ENCODE assay signal across 12 cellular contexts in genomic region chr15:45715528-45715927, GRCh38.
DNase-seq lines count a peak whose midpoint lies in the region; ATAC-seq and TF ChIP-seq lines count a peak whose summit lies in the region.
"Had no signal": no experiment of that assay in that cellular context is flagged by ENCODE, and none has a peak within 500 bp of the region (broad histone marks: within the 10 kb centered on the region; RNA-seq: fewer than 3 reads in every experiment).

No MANE protein-coding gene starts in this region.

- ATAC-seq in HG03139 (IDR thresholded peaks at IDR 0.05; ENCODE audit: unreplicated experiment) (no peak), HG03442 (IDR thresholded peaks at IDR 0.05; ENCODE audit: unreplicated experiment) (no peak), GM19455 (IDR thresholded peaks at IDR 0.05; ENCODE audit: unreplicated experiment) (no peak)
- ATAC-seq: naive thymus-derived CD4-positive, alpha-beta T cell; stimulated activated memory B cell treated with anti-CD40 and anti-IgM and Interleukin-4, amounts not matched to agents 10 μg/mL and 1 μg/mL and 100 μg/mL, for 72 hours had no signal

- CTCF ChIA-PET in AG04450 (lab: Charles Lee), result interaction anchor here (0.7 to 3.7 kb wide), 21 partner anchors 9 to 754 kb away, joined by 3 to 75 read pairs (median 4); no protein-coding TSS in a partner anchor

- no peaks in the 10 kb centered on the region for H4K20me1 ChIP-seq in OCI-LY3 (ENCODE audit: insufficient read depth, low read length)

- H3K4me3 ChIP-seq in AG04450 (ENCODE audit: low read depth, low read length), result no peak overlapping the region
- H3K4me3 ChIP-seq in OCI-LY3 (ENCODE audit: low read length), result no peak overlapping the region
- no peak overlapping the region for H3K4me3 ChIP-seq in fibroblast of the aortic adventitia (ENCODE audit: low read depth, low read length)
- no peak overlapping the region for H3K4me3 ChIP-seq in thyroid gland (replicated peaks in 1 of 3)

- H3K79me2 ChIP-seq in OCI-LY3 (ENCODE audit: low read length), result no peaks in the 10 kb centered on the region

- peaks cover 2% of the 10 kb centered on the region for H3K27me3 ChIP-seq in AG04450 (ENCODE audit: control insufficient read depth, insufficient read depth, low read length)
- peaks cover 10% of the 10 kb centered on the region; the same call in 1 of the 2 replicates for H3K27me3 ChIP-seq in OCI-LY3 (ENCODE audit: low read depth, low read length)
- no peaks in the 10 kb centered on the region for H3K27me3 ChIP-seq in thyroid gland

- peak overlapping the region; percentile 64; the same call in 1 of the 2 replicates for H2AFZ ChIP-seq in OCI-LY3 (ENCODE audit: low read depth, low read length)

- H3K9me3 ChIP-seq in AG04450 (ENCODE audit: control insufficient read depth, insufficient read depth, low read length) (no peaks in the 10 kb centered on the region), OCI-LY3 (ENCODE audit: insufficient read depth, low read length) (no peaks in the 10 kb centered on the region), thyroid gland (no peaks in the 10 kb centered on the region)

- 80 to 85% methylated on average over 1 of the region's 1 CpG for WGBS in thyroid gland, 2 donors

- POLR2A ChIA-PET in AG04450 (lab: Yijun Ruan, JAX), result no interaction called here

- no peak overlapping the region for H3K4me2 ChIP-seq in OCI-LY3 (ENCODE audit: low read length)

- intact Hi-C loops in thyroid gland (cut with DNase I), result no loop called here

- TF ChIP-seq CTCF in AG04450 (IDR thresholded peaks at IDR 0.05; ENCODE audit: low read depth, low read length) (peak; percentile 57), GM20000 (IDR thresholded peaks at IDR 0.05; ENCODE audit: extremely low read depth, missing control alignments) (peak; percentile 12), OCI-LY3 (IDR thresholded peaks at IDR 0.05; ENCODE audit: low read depth, low read length) (peak; percentile 53), fibroblast of the aortic adventitia (IDR thresholded peaks at IDR 0.05; ENCODE audit: insufficient read depth, low read length) (peak; percentile 59), thyroid gland (IDR thresholded peaks at IDR 0.05) (peak in 1 of 6 experiments; percentile 18)

- H3K36me3 ChIP-seq in OCI-LY3 (replicated peaks; ENCODE audit: low read depth, low read length) (no peaks in the 10 kb centered on the region), thyroid gland (no peaks in the 10 kb centered on the region)

- DNase-seq in AG04450 (ENCODE audit: low read depth, low spot score), result no peak
- DNase-seq in GM20000 (ENCODE audit: low spot score), result no peak
- peak; percentile 30 for DNase-seq in fibroblast of the aortic adventitia (ENCODE audit: low read depth)
- DNase-seq in thyroid gland, result no peak
- DNase-seq: caudate nucleus; naive thymus-derived CD4-positive, alpha-beta T cell; T-helper 2 cell had no signal

- no peak for TF ChIP-seq POLR2A in thyroid gland (IDR thresholded peaks at IDR 0.05)

- H3K27ac ChIP-seq in AG04450 (ENCODE audit: low read depth, low read length) (no peak overlapping the region), OCI-LY3 (ENCODE audit: low read length) (no peak overlapping the region), thyroid gland (no peak overlapping the region)

- no peak overlapping the region for H3K9ac ChIP-seq in OCI-LY3 (ENCODE audit: low read length)

- H3K4me1 ChIP-seq in OCI-LY3 (ENCODE audit: low read length) (no peaks in the 10 kb centered on the region), thyroid gland (no peaks in the 10 kb centered on the region)
